ENCODE assay signal across 1 cellular context in the genomic region with DNA sequence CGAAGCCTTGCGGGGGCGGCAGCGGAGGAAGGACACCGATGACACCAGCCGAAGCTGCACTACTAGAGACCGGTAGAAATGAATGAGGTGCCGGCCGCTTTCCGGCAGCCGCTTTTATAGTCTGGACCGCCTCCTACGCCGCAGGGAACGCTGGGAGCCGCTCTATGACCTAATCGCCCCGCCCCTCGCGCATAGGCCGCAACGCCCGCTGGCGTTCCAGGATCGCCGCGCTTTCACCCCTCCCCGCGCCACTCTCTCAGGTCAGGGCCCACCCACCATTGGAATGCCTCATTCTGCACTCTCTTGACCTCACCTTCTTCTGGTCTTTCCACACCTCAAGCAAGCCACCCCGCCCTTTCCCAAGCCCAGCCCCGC.
TF ChIP-seq lines count a peak whose summit lies in the region.

A gene (minus strand): TSS at position 89 of the 375 bp plus-strand sequence. CDS start 170 bp downstream, outside the sequence.

TF ChIP-seq in A549, 52 proteins besides CTCF, POLR2A, EP300 and RAD21 (continued from another document):
- TF ChIP-seq, protein P1, sequence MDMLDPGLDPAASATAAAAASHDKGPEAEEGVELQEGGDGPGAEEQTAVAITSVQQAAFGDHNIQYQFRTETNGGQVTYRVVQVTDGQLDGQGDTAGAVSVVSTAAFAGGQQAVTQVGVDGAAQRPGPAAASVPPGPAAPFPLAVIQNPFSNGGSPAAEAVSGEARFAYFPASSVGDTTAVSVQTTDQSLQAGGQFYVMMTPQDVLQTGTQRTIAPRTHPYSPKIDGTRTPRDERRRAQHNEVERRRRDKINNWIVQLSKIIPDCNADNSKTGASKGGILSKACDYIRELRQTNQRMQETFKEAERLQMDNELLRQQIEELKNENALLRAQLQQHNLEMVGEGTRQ (IDR thresholded peaks at IDR 0.05): no peak
- TF ChIP-seq RFX5 (IDR thresholded peaks at IDR 0.05) (no peak), CBX8 (IDR thresholded peaks at IDR 0.05) (no peak), KDM1A (IDR thresholded peaks at IDR 0.05; ENCODE audit: low read depth) (no peak), EHF (CRISPR knock-in tag; IDR thresholded peaks at IDR 0.05) (no peak), HOXB5 (CRISPR knock-in tag; IDR thresholded peaks at IDR 0.05) (0 out of 2 replicates have a peak, but pooled peaks have one; percentile 32), MAFK (IDR thresholded peaks at IDR 0.05; ENCODE audit: partially characterized antibody) (no peak), EHMT2 (IDR thresholded peaks at IDR 0.05; ENCODE audit: low read depth) (no peak), HOXA7 (CRISPR knock-in tag; IDR thresholded peaks at IDR 0.05) (no peak; the same call in 1 of the 2 replicates), JUN (IDR thresholded peaks at IDR 0.05) (peak; percentile 94 to 98), ZC3H11A (IDR thresholded peaks at IDR 0.05) (no peak), TP53 (CRISPR knock-in tag; IDR thresholded peaks at IDR 0.05) (peak; percentile 45; the same call in 1 of the 2 replicates), FOSL2 (IDR thresholded peaks at IDR 0.05) (no peak), FOSL2 (CRISPR knock-in tag; IDR thresholded peaks at IDR 0.05) (peak; percentile 37; the same call in 1 of the 2 replicates), CHD2 (IDR thresholded peaks at IDR 0.05; ENCODE audit: low read length, partially characterized antibody) (no peak), ZNF302 (CRISPR knock-in tag; IDR thresholded peaks at IDR 0.05) (no peak), RARB (CRISPR knock-in tag; IDR thresholded peaks at IDR 0.05) (no peak), MAZ (IDR thresholded peaks at IDR 0.05; ENCODE audit: borderline replicate concordance, low read depth, low read length) (peak; percentile 87; the same call in 1 of the 2 replicates)
- TF ChIP-seq, protein P2, sequence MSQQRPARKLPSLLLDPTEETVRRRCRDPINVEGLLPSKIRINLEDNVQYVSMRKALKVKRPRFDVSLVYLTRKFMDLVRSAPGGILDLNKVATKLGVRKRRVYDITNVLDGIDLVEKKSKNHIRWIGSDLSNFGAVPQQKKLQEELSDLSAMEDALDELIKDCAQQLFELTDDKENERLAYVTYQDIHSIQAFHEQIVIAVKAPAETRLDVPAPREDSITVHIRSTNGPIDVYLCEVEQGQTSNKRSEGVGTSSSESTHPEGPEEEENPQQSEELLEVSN (IDR thresholded peaks at IDR 0.05; ENCODE audit: borderline replicate concordance, low read depth): no peak
- TF ChIP-seq, protein P3, sequence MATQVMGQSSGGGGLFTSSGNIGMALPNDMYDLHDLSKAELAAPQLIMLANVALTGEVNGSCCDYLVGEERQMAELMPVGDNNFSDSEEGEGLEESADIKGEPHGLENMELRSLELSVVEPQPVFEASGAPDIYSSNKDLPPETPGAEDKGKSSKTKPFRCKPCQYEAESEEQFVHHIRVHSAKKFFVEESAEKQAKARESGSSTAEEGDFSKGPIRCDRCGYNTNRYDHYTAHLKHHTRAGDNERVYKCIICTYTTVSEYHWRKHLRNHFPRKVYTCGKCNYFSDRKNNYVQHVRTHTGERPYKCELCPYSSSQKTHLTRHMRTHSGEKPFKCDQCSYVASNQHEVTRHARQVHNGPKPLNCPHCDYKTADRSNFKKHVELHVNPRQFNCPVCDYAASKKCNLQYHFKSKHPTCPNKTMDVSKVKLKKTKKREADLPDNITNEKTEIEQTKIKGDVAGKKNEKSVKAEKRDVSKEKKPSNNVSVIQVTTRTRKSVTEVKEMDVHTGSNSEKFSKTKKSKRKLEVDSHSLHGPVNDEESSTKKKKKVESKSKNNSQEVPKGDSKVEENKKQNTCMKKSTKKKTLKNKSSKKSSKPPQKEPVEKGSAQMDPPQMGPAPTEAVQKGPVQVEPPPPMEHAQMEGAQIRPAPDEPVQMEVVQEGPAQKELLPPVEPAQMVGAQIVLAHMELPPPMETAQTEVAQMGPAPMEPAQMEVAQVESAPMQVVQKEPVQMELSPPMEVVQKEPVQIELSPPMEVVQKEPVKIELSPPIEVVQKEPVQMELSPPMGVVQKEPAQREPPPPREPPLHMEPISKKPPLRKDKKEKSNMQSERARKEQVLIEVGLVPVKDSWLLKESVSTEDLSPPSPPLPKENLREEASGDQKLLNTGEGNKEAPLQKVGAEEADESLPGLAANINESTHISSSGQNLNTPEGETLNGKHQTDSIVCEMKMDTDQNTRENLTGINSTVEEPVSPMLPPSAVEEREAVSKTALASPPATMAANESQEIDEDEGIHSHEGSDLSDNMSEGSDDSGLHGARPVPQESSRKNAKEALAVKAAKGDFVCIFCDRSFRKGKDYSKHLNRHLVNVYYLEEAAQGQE (IDR thresholded peaks at IDR 0.05): 0 out of 2 replicates have a peak, but pooled peaks have one; percentile 18
- TF ChIP-seq, protein P4, sequence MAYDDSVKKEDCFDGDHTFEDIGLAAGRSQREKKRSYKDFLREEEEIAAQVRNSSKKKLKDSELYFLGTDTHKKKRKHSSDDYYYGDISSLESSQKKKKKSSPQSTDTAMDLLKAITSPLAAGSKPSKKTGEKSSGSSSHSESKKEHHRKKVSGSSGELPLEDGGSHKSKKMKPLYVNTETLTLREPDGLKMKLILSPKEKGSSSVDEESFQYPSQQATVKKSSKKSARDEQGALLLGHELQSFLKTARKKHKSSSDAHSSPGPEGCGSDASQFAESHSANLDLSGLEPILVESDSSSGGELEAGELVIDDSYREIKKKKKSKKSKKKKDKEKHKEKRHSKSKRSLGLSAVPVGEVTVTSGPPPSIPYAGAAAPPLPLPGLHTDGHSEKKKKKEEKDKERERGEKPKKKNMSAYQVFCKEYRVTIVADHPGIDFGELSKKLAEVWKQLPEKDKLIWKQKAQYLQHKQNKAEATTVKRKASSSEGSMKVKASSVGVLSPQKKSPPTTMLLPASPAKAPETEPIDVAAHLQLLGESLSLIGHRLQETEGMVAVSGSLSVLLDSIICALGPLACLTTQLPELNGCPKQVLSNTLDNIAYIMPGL (CRISPR knock-in tag; IDR thresholded peaks at IDR 0.05; ENCODE audit: borderline replicate concordance): no peak
- TF ChIP-seq, protein P5, sequence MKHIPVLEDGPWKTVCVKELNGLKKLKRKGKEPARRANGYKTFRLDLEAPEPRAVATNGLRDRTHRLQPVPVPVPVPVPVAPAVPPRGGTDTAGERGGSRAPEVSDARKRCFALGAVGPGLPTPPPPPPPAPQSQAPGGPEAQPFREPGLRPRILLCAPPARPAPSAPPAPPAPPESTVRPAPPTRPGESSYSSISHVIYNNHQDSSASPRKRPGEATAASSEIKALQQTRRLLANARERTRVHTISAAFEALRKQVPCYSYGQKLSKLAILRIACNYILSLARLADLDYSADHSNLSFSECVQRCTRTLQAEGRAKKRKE (CRISPR knock-in tag; IDR thresholded peaks at IDR 0.05; ENCODE audit: low read depth): no peak
